18 cellular contexts compared by ENCODE assay signal in genomic region chr20:36352843-36353553, GRCh38. TPM values are rescaled to one million over a fixed set of nuclear protein-coding genes. Genes with fewer than 3 reads are reported as not detected.
DNase-seq lines count a peak whose midpoint lies in the region; ATAC-seq, FAIRE-seq and TF ChIP-seq lines count a peak whose summit lies in the region.
"Had no signal": no experiment of that assay in that cellular context is flagged by ENCODE, and none has a peak within 500 bp of the region (broad histone marks: within the 10 kb centered on the region; RNA-seq: fewer than 3 reads in every experiment).

No MANE protein-coding gene starts in this region.

- intact Hi-C loops in K562 (cut with micrococcal nuclease) = no loop called here

- in situ Hi-C loops in K562 (cut with MboI) = no loop called here

- H3K4me1 ChIP-seq in A549 (0 out of 3 replicates have a peak, but pooled peaks cover 4% of the 10 kb centered on the region), K562 (replicated peaks in 1 of 2; ENCODE audit: control insufficient read depth in 2 of 2, insufficient read depth in 2 of 2, low read length in 2 of 2) (peaks cover 0 to 3% of the 10 kb centered on the region in 2 experiments; a peak in 2 of 5 replicates)
- H3K4me1 ChIP-seq: BLaER1 treated with 17β-estradiol and CSF1 and Interleukin-3, amounts not matched to agents 10 nM and 100 nM had no signal

- H3K9me1 ChIP-seq in K562 (ENCODE audit: control insufficient read depth, insufficient read depth, low read length) = no peaks in the 10 kb centered on the region

- TF ChIP-seq CTCF in A549 (IDR thresholded peaks at IDR 0.05) = no peak
- TF ChIP-seq CTCF in K562 (IDR thresholded peaks at IDR 0.05 in 2 of 3, conservative IDR thresholded peaks at IDR 0.05 in 1 of 3; ENCODE audit: insufficient read depth in 2 of 3, low read depth in 1 of 3, low read length in 3 of 3) = no peak
- TF ChIP-seq CTCF in WERI-Rb-1 (IDR thresholded peaks at IDR 0.05; ENCODE audit: low read depth, low read length) = no peak

- H3K9me3 ChIP-seq in A549 = no peaks in the 10 kb centered on the region
- no peaks in the 10 kb centered on the region for H3K9me3 ChIP-seq in K562 (replicated peaks; ENCODE audit: control insufficient read depth, insufficient read depth, low read depth, low read length)
- H3K9me3 ChIP-seq in WERI-Rb-1 (ENCODE audit: severe bottlenecking) = no peaks in the 10 kb centered on the region

- H3K27ac ChIP-seq in A549 = no peak overlapping the region
- H3K27ac ChIP-seq in K562 (ENCODE audit: extremely low read depth, low read depth, low read length) = no peak overlapping the region
- H3K27ac ChIP-seq in WERI-Rb-1 = no peak overlapping the region
- H3K27ac ChIP-seq: BLaER1 treated with 17β-estradiol and CSF1 and Interleukin-3, amounts not matched to agents 10 nM and 100 nM; GM23248; PC-9 had no signal

- H3K4me2 ChIP-seq in A549 (no peak overlapping the region), K562 (ENCODE audit: insufficient read depth, low read length) (no peak overlapping the region)
- H3K4me2 ChIP-seq: BLaER1 treated with 17β-estradiol and CSF1 and Interleukin-3, amounts not matched to agents 10 nM and 100 nM; PC-9 had no signal

- no peak for DNase-seq in A549 (ENCODE audit: low read depth in 1 of 2, low spot score in 1 of 2)
- DNase-seq in HPDE6-E6E7 (ENCODE audit: extremely low spot score) = peak; percentile 46
- no peak for DNase-seq in K562 (ENCODE audit: extremely low read depth in 1 of 4, low spot score in 3 of 4)
- DNase-seq in islet precursor cell = peak; percentile 67
- DNase-seq in activated T-cell treated with anti-CD3 and anti-CD28 coated beads for 4 hours = no peak
- DNase-seq in WERI-Rb-1 = no peak
- DNase-seq: CD8-positive, alpha-beta memory T cell; DMS79 treated with DMSO at 0.1 percent for 48 hours; GM23248; NCI-H187; NCI-H446 treated with DMSO at 0.1 percent for 48 hours; NCI-H748 treated with DMSO at 0.1 percent for 48 hours; PC-9 had no signal

- BruUV-seq in K562 (replicated peaks; lab: Mats Ljungman, UMichigan) = no TSS peak

- no peak for TF ChIP-seq POLR2A in A549 (IDR thresholded peaks at IDR 0.05; ENCODE audit: low read length)
- TF ChIP-seq POLR2A in K562 (conservative IDR thresholded peaks at IDR 0.05) = no peak

- H4K20me1 ChIP-seq in K562 (replicated peaks; ENCODE audit: control insufficient read depth, insufficient read depth, low read length) = 0 out of 2 replicates have a peak, but pooled peaks cover 3% of the 10 kb centered on the region

- H3K79me2 ChIP-seq in K562 (ENCODE audit: control insufficient read depth, insufficient read depth, low read length) = no peaks in the 10 kb centered on the region

- H3K4me3 ChIP-seq in A549 = no peak overlapping the region
- H3K4me3 ChIP-seq in K562 = no peak overlapping the region
- H3K4me3 ChIP-seq in WERI-Rb-1 (ENCODE audit: low read depth, low read length) = no peak overlapping the region
- H3K4me3 ChIP-seq: BLaER1 treated with 17β-estradiol and CSF1 and Interleukin-3, amounts not matched to agents 10 nM and 100 nM; GM23248; PC-9 had no signal

- no peaks in the 10 kb centered on the region for H3K36me3 ChIP-seq in K562 (ENCODE audit: control insufficient read depth, insufficient read depth, low read length)
- H3K36me3 ChIP-seq in WERI-Rb-1 = no peaks in the 10 kb centered on the region
- H3K36me3 ChIP-seq: BLaER1 treated with 17β-estradiol and CSF1 and Interleukin-3, amounts not matched to agents 10 nM and 100 nM had no signal

- no peak overlapping the region for H2AFZ ChIP-seq in K562 (ENCODE audit: low read depth, low read length)
- H2AFZ ChIP-seq: GM23248, PC-9 had no signal

- ATAC-seq in A549 (no peak), K562 (peak; percentile 41; the same call in 2 of the 3 replicates), esophagus mucosa (no peak), GM19397 (IDR thresholded peaks at IDR 0.05; ENCODE audit: unreplicated experiment) (no peak)
- ATAC-seq: Right ventricle myocardium inferior had no signal

- peaks cover 26 to 64% of the 10 kb centered on the region in 2 experiments; a peak in 4 of 5 replicates for H3K27me3 ChIP-seq in K562 (ENCODE audit: control insufficient read depth in 2 of 2, insufficient read depth in 2 of 2, low read length in 2 of 2)
- no peaks in the 10 kb centered on the region for H3K27me3 ChIP-seq in WERI-Rb-1 (ENCODE audit: insufficient read depth, low read depth, severe bottlenecking)
- H3K27me3 ChIP-seq: BLaER1 treated with 17β-estradiol and CSF1 and Interleukin-3, amounts not matched to agents 10 nM and 100 nM had no signal

- no peak overlapping the region for H3K9ac ChIP-seq in K562 (ENCODE audit: insufficient read depth in 1 of 2, low read depth in 2 of 2, low read length in 2 of 2)
- H3K9ac ChIP-seq: BLaER1 treated with 17β-estradiol and CSF1 and Interleukin-3, amounts not matched to agents 10 nM and 100 nM; GM23248 had no signal

- FAIRE-seq in A549 (lab: Jason Lieb, UNC) (no peak), K562 (lab: Jason Lieb, UNC) (no peak)
- FAIRE-seq: G401.6 had no signal

- TF ChIP-seq RAD21 in A549 (conservative IDR thresholded peaks at IDR 0.05 in 1 of 2, IDR thresholded peaks at IDR 0.05 in 1 of 2) (no peak), K562 (CRISPR knock-in tag; conservative IDR thresholded peaks at IDR 0.05 in 1 of 2, IDR thresholded peaks at IDR 0.05 in 1 of 2) (no peak)

- no peak for TF ChIP-seq EP300 in A549 (IDR thresholded peaks at IDR 0.05)
- no peak for TF ChIP-seq EP300 in K562 (IDR thresholded peaks at IDR 0.05; ENCODE audit: low read length)

- 67% methylated on average over 11 of the region's 11 CpGs for WGBS in A549 (ENCODE audit: missing lambda C conversion rate)
- 2% methylated on average over 6 of the region's 11 CpGs for WGBS in K562 (ENCODE audit: insufficient coverage, low coverage, missing lambda C conversion rate)

- POLR2A ChIA-PET in A549 (lab: Yijun Ruan, JAX) (no interaction called here), K562 (lab: Yijun Ruan, JAX) (interaction anchor here (1.2 kb wide), 1 partner anchor 20 kb away, joined by 4 read pairs; no protein-coding TSS in a partner anchor)

- CTCF ChIA-PET in A549 (lab: Yijun Ruan, JAX) (interaction anchor here (1.7 kb wide), 1 partner anchor 86 kb away, joined by 5 read pairs; no protein-coding TSS in a partner anchor), K562 (lab: Yijun Ruan, JAX; ENCODE audit: low intra/inter-chr PET ratio) (no interaction called here)

TF ChIP-seq in A549, 52 proteins besides CTCF, POLR2A, EP300 and RAD21:
- TF ChIP-seq MAFK (IDR thresholded peaks at IDR 0.05; ENCODE audit: partially characterized antibody) (peak; percentile 84), KDM5A (IDR thresholded peaks at IDR 0.05) (no peak)
TF ChIP-seq in A549: peak in this region for 1.

TF ChIP-seq in K562, 482 proteins besides CTCF, POLR2A, EP300 and RAD21 (continues in another document):
- TF ChIP-seq MAFG (tag; conservative IDR thresholded peaks at IDR 0.05) = peak; percentile 78
- peak; percentile 92 for TF ChIP-seq ZNF316 (IDR thresholded peaks at IDR 0.05)
- TF ChIP-seq MAFK (IDR thresholded peaks at IDR 0.05; ENCODE audit: low read length) = peak; percentile 74
- no peak for TF ChIP-seq XRCC4 (IDR thresholded peaks at IDR 0.05; ENCODE audit: extremely low read depth, insufficient read depth, insufficient read length)
- TF ChIP-seq IFI16 (CRISPR knock-in tag; IDR thresholded peaks at IDR 0.05) = no peak
- TF ChIP-seq C11orf30 (IDR thresholded peaks at IDR 0.05; ENCODE audit: low read depth) = peak; percentile 90
- peak; percentile 57 for TF ChIP-seq MAFF (IDR thresholded peaks at IDR 0.05; ENCODE audit: low read length)
- TF ChIP-seq STAT6 (CRISPR knock-in tag; IDR thresholded peaks at IDR 0.05) = no peak

RNA-seq across cellular contexts. Expression of gene DLGAP4, which starts 46.9 kb away (rescaled TPM):
- polyA plus RNA-seq in A549 (2011; rRNA removed) (11.9 and 15.8 TPM in 2 replicates), A549 (2017; fragmentation: RNase III; extraction: RNeasy Plus Mini Kit Qiagen cat#74134 plus additional on column Dnase treatment) (29.8 to 36.7 TPM (median 32.6 TPM) in 3 replicates), K562 (2011; rRNA removed) (3.1 and 6.5 TPM in 2 replicates), K562 (2014; fragmentation: Illumina TruSeq; extraction: Trizol) (22.3 and 30.8 TPM in 2 replicates), K562 (2014; fragmentation: Nextera tagmentation; extraction: Ambion mirVana) (under 1 TPM; 0.31 to 0.74 TPM), K562 (2014; rRNA removed) (9.5 and 11.9 TPM in 2 replicates)
- 24.9 and 32.3 TPM in 2 replicates for polyA plus RNA-seq in A549 (2012; cell fraction: cytosol; rRNA removed)
- 40.8 and 50.7 TPM in 2 replicates for polyA plus RNA-seq in A549 (2012; cell fraction: nucleus; rRNA removed)
- polyA minus RNA-seq in A549 (2011; rRNA and poly(A)+ RNA removed) = 34.1 and 37.7 TPM in 2 replicates
- 20.3 and 54.2 TPM in 2 replicates for total RNA-seq in K562 (2011; cell fraction: chromatin; rRNA removed; ENCODE audit: low replicate concordance)
- total RNA-seq in K562 (2011; cell fraction: nucleolus; rRNA removed) = 27.4 and 30.0 TPM in 2 replicates
- 33.4 and 54.4 TPM in 2 replicates for total RNA-seq in K562 (2011; cell fraction: nucleoplasm; rRNA removed)
- total RNA-seq in K562 (2014; rRNA removed) (4.5 and 9.9 TPM in 2 replicates), K562 (2014; rRNA removed; fragmentation: Illumina TruSeq; extraction: Trizol) (2.3 and 3.2 TPM in 2 replicates), K562 (2015; rRNA removed; fragmentation: Illumina TruSeq; extraction: Trizol) (4.5 and 6.8 TPM in 2 replicates), K562 (2021) (26.1 and 34.1 TPM in 2 replicates), esophagus mucosa (31.5 TPM)
- polyA plus RNA-seq in K562 (2011; cell fraction: cytosol; rRNA removed) = 9.9 and 17.6 TPM in 2 replicates
- 20.7 and 29.9 TPM in 2 replicates for polyA plus RNA-seq in K562 (2011; cell fraction: nucleus; rRNA removed)
- polyA plus RNA-seq in K562 (2012) = 16.7 and 28.3 TPM in 2 replicates
- 4.4 and 5.6 TPM in 2 replicates for polyA minus RNA-seq in K562 (2011; rRNA and poly(A)+ RNA removed)
- polyA minus RNA-seq in K562 (2011; cell fraction: cytosol; rRNA and poly(A)+ RNA removed) = 24.3 and 33.7 TPM in 2 replicates
- 7.7 and 10.9 TPM in 2 replicates for polyA minus RNA-seq in K562 (2011; cell fraction: nucleus; rRNA and poly(A)+ RNA removed)

Comparison
In these comparisons a context has a peak if more than half of its experiments do, and no peak if none do; other contexts are left out.
1. DNase-seq: peak in HPDE6-E6E7 (single experiment) and islet precursor cell (single experiment); none in A549 (0 of 2), K562 (0 of 4), activated T-cell treated with anti-CD3 and anti-CD28 coated beads for 4 hours (single experiment) and WERI-Rb-1 (single experiment).
2. Of the 35 proteins assayed by ChIP-seq in both K562 and A549: peak only in K562: none; only in A549: none; in both: MAFK; in neither: 34.